In the genomic region with DNA sequence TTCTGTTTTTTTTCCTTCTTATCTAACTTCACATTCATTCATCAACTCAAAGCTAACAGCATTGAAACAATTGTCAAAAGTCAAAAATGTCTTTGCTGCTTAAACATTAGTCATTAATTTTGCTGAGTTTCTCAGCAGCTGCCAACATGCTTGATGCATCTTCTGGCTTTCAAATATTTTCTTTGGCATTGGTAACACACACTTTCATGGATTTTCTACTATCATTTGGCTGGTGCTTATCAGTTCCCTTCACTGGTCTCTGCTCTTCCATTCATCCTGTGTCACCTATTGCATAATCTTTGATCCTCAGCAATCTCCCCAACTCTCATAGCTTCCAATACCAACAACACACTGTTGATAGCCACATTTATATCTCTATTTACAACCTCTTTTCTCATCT, we compare ENCODE assay signal across 2 cellular contexts.
A peak's percentile ranks its signal among the peaks of the same experiment; 100 is the strongest.
TF ChIP-seq lines count a peak whose summit lies in the region.

No MANE protein-coding gene starts in this region.

TF ChIP-seq in SK-N-SH treated with all-trans-retinoic acid at 6 μM for 48 hours, 23 proteins besides CTCF, POLR2A, EP300 and RAD21 (continued from another document):
- TF ChIP-seq, protein P1, sequence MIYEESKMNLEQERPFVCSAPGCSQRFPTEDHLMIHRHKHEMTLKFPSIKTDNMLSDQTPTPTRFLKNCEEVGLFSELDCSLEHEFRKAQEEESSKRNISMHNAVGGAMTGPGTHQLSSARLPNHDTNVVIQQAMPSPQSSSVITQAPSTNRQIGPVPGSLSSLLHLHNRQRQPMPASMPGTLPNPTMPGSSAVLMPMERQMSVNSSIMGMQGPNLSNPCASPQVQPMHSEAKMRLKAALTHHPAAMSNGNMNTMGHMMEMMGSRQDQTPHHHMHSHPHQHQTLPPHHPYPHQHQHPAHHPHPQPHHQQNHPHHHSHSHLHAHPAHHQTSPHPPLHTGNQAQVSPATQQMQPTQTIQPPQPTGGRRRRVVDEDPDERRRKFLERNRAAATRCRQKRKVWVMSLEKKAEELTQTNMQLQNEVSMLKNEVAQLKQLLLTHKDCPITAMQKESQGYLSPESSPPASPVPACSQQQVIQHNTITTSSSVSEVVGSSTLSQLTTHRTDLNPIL (CRISPR knock-in tag; IDR thresholded peaks at IDR 0.05; ENCODE audit: low read depth), result peak; percentile 85
- TF ChIP-seq ESRRG (CRISPR knock-in tag; IDR thresholded peaks at IDR 0.05) (peak; percentile 28; the same call in 1 of the 2 replicates), ZNF70 (CRISPR knock-in tag; IDR thresholded peaks at IDR 0.05) (no peak)
- TF ChIP-seq, protein P2, sequence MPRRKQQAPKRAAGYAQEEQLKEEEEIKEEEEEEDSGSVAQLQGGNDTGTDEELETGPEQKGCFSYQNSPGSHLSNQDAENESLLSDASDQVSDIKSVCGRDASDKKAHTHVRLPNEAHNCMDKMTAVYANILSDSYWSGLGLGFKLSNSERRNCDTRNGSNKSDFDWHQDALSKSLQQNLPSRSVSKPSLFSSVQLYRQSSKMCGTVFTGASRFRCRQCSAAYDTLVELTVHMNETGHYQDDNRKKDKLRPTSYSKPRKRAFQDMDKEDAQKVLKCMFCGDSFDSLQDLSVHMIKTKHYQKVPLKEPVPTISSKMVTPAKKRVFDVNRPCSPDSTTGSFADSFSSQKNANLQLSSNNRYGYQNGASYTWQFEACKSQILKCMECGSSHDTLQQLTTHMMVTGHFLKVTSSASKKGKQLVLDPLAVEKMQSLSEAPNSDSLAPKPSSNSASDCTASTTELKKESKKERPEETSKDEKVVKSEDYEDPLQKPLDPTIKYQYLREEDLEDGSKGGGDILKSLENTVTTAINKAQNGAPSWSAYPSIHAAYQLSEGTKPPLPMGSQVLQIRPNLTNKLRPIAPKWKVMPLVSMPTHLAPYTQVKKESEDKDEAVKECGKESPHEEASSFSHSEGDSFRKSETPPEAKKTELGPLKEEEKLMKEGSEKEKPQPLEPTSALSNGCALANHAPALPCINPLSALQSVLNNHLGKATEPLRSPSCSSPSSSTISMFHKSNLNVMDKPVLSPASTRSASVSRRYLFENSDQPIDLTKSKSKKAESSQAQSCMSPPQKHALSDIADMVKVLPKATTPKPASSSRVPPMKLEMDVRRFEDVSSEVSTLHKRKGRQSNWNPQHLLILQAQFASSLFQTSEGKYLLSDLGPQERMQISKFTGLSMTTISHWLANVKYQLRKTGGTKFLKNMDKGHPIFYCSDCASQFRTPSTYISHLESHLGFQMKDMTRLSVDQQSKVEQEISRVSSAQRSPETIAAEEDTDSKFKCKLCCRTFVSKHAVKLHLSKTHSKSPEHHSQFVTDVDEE (CRISPR knock-in tag; IDR thresholded peaks at IDR 0.05), result peak; percentile 99

TF ChIP-seq in SK-N-SH, 30 proteins besides CTCF, POLR2A, EP300 and RAD21 (continued from another document):
- TF ChIP-seq MEF2A (IDR thresholded peaks at IDR 0.05; ENCODE audit: borderline replicate concordance, low read depth) (no peak), SMC3 (IDR thresholded peaks at IDR 0.05; ENCODE audit: low read depth, low read length) (no peak), EZH2phosphoT487 (IDR thresholded peaks at IDR 0.05; ENCODE audit: borderline replicate concordance, low read depth) (no peak)
- TF ChIP-seq, protein P3, sequence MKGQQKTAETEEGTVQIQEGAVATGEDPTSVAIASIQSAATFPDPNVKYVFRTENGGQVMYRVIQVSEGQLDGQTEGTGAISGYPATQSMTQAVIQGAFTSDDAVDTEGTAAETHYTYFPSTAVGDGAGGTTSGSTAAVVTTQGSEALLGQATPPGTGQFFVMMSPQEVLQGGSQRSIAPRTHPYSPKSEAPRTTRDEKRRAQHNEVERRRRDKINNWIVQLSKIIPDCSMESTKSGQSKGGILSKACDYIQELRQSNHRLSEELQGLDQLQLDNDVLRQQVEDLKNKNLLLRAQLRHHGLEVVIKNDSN (IDR thresholded peaks at IDR 0.05; ENCODE audit: borderline replicate concordance, low read depth), result no peak
- TF ChIP-seq, protein P4, sequence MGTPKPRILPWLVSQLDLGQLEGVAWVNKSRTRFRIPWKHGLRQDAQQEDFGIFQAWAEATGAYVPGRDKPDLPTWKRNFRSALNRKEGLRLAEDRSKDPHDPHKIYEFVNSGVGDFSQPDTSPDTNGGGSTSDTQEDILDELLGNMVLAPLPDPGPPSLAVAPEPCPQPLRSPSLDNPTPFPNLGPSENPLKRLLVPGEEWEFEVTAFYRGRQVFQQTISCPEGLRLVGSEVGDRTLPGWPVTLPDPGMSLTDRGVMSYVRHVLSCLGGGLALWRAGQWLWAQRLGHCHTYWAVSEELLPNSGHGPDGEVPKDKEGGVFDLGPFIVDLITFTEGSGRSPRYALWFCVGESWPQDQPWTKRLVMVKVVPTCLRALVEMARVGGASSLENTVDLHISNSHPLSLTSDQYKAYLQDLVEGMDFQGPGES (IDR thresholded peaks at IDR 0.05; ENCODE audit: low read depth, low read length), result no peak
